ENCODE assay signal across 17 cellular contexts in genomic region chr14:61026523-61026922, GRCh38. TPM values are rescaled to one million over a fixed set of nuclear protein-coding genes. Genes with fewer than 3 reads are reported as not detected.
A peak's percentile ranks its signal among the peaks of the same experiment; 100 is the strongest.
DNase-seq lines count a peak whose midpoint lies in the region; ATAC-seq, FAIRE-seq and TF ChIP-seq lines count a peak whose summit lies in the region.
"Had no signal": no experiment of that assay in that cellular context is flagged by ENCODE, and none has a peak within 500 bp of the region (broad histone marks: within the 10 kb centered on the region; RNA-seq: fewer than 3 reads in every experiment).

No MANE protein-coding gene starts in this region.

- dilution Hi-C loops in IMR-90 (cut with HindIII; ENCODE audit: low sequenced_read_pairs, unreplicated experiment): loop anchor here (25.0 kb wide), 1 partner anchor 389 kb away; the partner anchor contains the start of gene SIX1

- peak overlapping the region; percentile 78 for H2BK120ac ChIP-seq in IMR-90 (ENCODE audit: low read depth, low read length)

- H2BK20ac ChIP-seq in IMR-90 (ENCODE audit: low read depth, low read length): peak overlapping the region; percentile 34; the same call in 1 of the 2 replicates

- peak overlapping the region; percentile 57 for H3K4ac ChIP-seq in IMR-90 (ENCODE audit: low read depth, low read length)

- H3K79me2 ChIP-seq in ACC112 (ENCODE audit: control insufficient read depth, insufficient read depth, low read length, unreplicated experiment): peaks cover 2% of the 10 kb centered on the region
- H3K79me2 ChIP-seq in osteoblast (ENCODE audit: insufficient read depth, low read length): no peaks in the 10 kb centered on the region

- no TSS peak for BruUV-seq in IMR-90 (replicated peaks; lab: Mats Ljungman, UMichigan)

- H3K4me3 Mint-ChIP-seq in nephron progenitor cell: no peak overlapping the region
- no peak overlapping the region for H3K4me3 Mint-ChIP-seq in stimulated activated naive B cell treated with anti-CD40 and anti-IgM and Interleukin-4, amounts not matched to agents 10 μg/mL and 1 μg/mL and 100 μg/mL, for 72 hours
- H3K4me3 Mint-ChIP-seq: B cell; CD4-positive, alpha-beta T cell; IgD-negative memory B cell had no signal

- CTCF ChIA-PET in IMR-90 (lab: Yijun Ruan, JAX): interaction anchor here (1.2 to 1.8 kb wide), 5 partner anchors 22 to 403 kb away, joined by 3 to 7 read pairs (median 3); no protein-coding TSS in a partner anchor

- H2BK15ac ChIP-seq in IMR-90 (ENCODE audit: low read depth, low read length): peak overlapping the region; percentile 78; the same call in 1 of the 3 replicates

- H3K27ac Mint-ChIP-seq in nephron progenitor cell: no peak overlapping the region
- H3K27ac Mint-ChIP-seq in stimulated activated naive B cell treated with anti-CD40 and anti-IgM and Interleukin-4, amounts not matched to agents 10 μg/mL and 1 μg/mL and 100 μg/mL, for 72 hours: no peak overlapping the region
- H3K27ac Mint-ChIP-seq: B cell; CD4-positive, alpha-beta T cell; IgD-negative memory B cell had no signal

- H3K9ac ChIP-seq in IMR-90 (ENCODE audit: low read depth, low read length): no peak overlapping the region

- POLR2A ChIA-PET in IMR-90 (lab: Charles Lee; ENCODE audit: unreplicated experiment): no interaction called here

- no peaks in the 10 kb centered on the region for H3K9me1 ChIP-seq in IMR-90 (ENCODE audit: insufficient read depth, low read length)

- intact Hi-C loops in IMR-90 (cut with micrococcal nuclease): loop anchor here (5.0 to 10.0 kb wide), 3 partner anchors 44 to 158 kb away; partner anchors contain the start of genes SLC38A6 and TRMT5

- TF ChIP-seq CTCF in IMR-90 (conservative IDR thresholded peaks at IDR 0.05; ENCODE audit: low read depth, low read length) (no peak), bronchial epithelial cell (IDR thresholded peaks at IDR 0.05; ENCODE audit: insufficient read depth, low read length, severe bottlenecking) (no peak), osteoblast (IDR thresholded peaks at IDR 0.05; ENCODE audit: extremely low read depth, low read depth, low read length) (no peak), nephron progenitor cell (IDR thresholded peaks at IDR 0.05) (no peak)

- no peak overlapping the region for H2AFZ ChIP-seq in ACC112 (ENCODE audit: low read length, unreplicated experiment)
- H2AFZ ChIP-seq in IMR-90 (replicated peaks; ENCODE audit: low read length, poor library complexity): no peak overlapping the region
- no peak overlapping the region for H2AFZ ChIP-seq in osteoblast (ENCODE audit: low read length)

- peak overlapping the region; percentile 61 for H4K91ac ChIP-seq in IMR-90 (ENCODE audit: insufficient read depth, low read depth, low read length)

- no peak overlapping the region for H3K4me2 ChIP-seq in IMR-90 (ENCODE audit: low read depth, low read length)
- H3K4me2 ChIP-seq in osteoblast (ENCODE audit: insufficient read depth, low read length): no peak overlapping the region

- H3K27ac ChIP-seq in ACC112 (ENCODE audit: low read depth, low read length) (peak overlapping the region; percentile 74), IMR-90 (ENCODE audit: insufficient read depth, low read length) (peak overlapping the region; percentile 72; the same call in 1 of the 2 replicates), osteoblast (ENCODE audit: low read depth, low read length) (peak overlapping the region; percentile 57)

- peak overlapping the region; percentile 77 for H3K14ac ChIP-seq in IMR-90 (replicated peaks; ENCODE audit: low read depth, low read length)

- peak overlapping the region; percentile 29 for H3K23ac ChIP-seq in IMR-90 (ENCODE audit: low read depth, low read length)

- peak overlapping the region; percentile 77; the same call in 1 of the 2 replicates for H2AK5ac ChIP-seq in IMR-90 (ENCODE audit: low read depth, low read length)

- H2AK9ac ChIP-seq in IMR-90 (replicated peaks; ENCODE audit: low read depth, low read length, poor library complexity): no peak overlapping the region

- FAIRE-seq in bronchial epithelial cell (lab: Jason Lieb, UNC): no peak

- peaks cover 36% of the 10 kb centered on the region for H3K4me1 Mint-ChIP-seq in nephron progenitor cell
- H3K4me1 Mint-ChIP-seq in stimulated activated naive B cell treated with anti-CD40 and anti-IgM and Interleukin-4, amounts not matched to agents 10 μg/mL and 1 μg/mL and 100 μg/mL, for 72 hours: no peaks in the 10 kb centered on the region

- ATAC-seq in IMR-90 (ENCODE audit: low read depth) (no peak), HG03342 (IDR thresholded peaks at IDR 0.05; ENCODE audit: unreplicated experiment) (no peak)
- no peak for ATAC-seq in stimulated activated naive B cell treated with anti-CD40 and anti-IgM and Interleukin-4, amounts not matched to agents 10 μg/mL and 1 μg/mL and 100 μg/mL, for 72 hours (replicated peaks)
- ATAC-seq: Right ventricle myocardium inferior had no signal

- H4K8ac ChIP-seq in IMR-90 (ENCODE audit: low read depth in 2 of 2, low read length in 2 of 2): peak overlapping the region; percentile 35 to 79; a peak in 3 of 4 replicates

- H3K4me3 ChIP-seq in ACC112 (ENCODE audit: low read depth, low read length) (no peak overlapping the region), IMR-90 (ENCODE audit: insufficient read depth, low read depth, low read length) (no peak overlapping the region), bronchial epithelial cell (ENCODE audit: low read depth, low read length) (no peak overlapping the region), osteoblast (ENCODE audit: insufficient read depth, low read length) (no peak overlapping the region)

- peak overlapping the region; percentile 97; the same call in 1 of the 2 replicates for H3K18ac ChIP-seq in IMR-90 (ENCODE audit: low read depth, low read length)

- H3K9me3 Mint-ChIP-seq in nephron progenitor cell: no peaks in the 10 kb centered on the region
- no peaks in the 10 kb centered on the region for H3K9me3 Mint-ChIP-seq in stimulated activated naive B cell treated with anti-CD40 and anti-IgM and Interleukin-4, amounts not matched to agents 10 μg/mL and 1 μg/mL and 100 μg/mL, for 72 hours
- H3K9me3 Mint-ChIP-seq: CD4-positive, alpha-beta T cell; IgD-negative memory B cell had no signal

- H2BK5ac ChIP-seq in IMR-90 (ENCODE audit: low read depth, low read length, poor library complexity, severe bottlenecking): peak overlapping the region; percentile 94

- no peak for DNase-seq in IMR-90
- peak; percentile 30 for DNase-seq in bronchial epithelial cell (ENCODE audit: low read depth)
- DNase-seq in osteoblast (ENCODE audit: insufficient read length, low spot score, missing footprints): no peak
- no peak for DNase-seq in nephron progenitor cell
- no peak for DNase-seq in NCI-H128 (lab: John Stamatoyannopoulos, UW; ENCODE audit: unreplicated experiment)
- no peak for DNase-seq in stimulated activated naive B cell treated with anti-CD40 and anti-IgM and Interleukin-4, amounts not matched to agents 10 μg/mL and 1 μg/mL and 100 μg/mL, for 72 hours
- DNase-seq: CD4-positive, alpha-beta T cell; DND-41; NCI-H1417 treated with DMSO at 0.1 percent for 48 hours; NCI-H2029 treated with DMSO at 0.1 percent for 48 hours; NCI-H524; SW 1271 had no signal

- H3K27me3 Mint-ChIP-seq in nephron progenitor cell (ENCODE audit: low read depth, poor library complexity): no peaks in the 10 kb centered on the region
- H3K27me3 Mint-ChIP-seq in stimulated activated naive B cell treated with anti-CD40 and anti-IgM and Interleukin-4, amounts not matched to agents 10 μg/mL and 1 μg/mL and 100 μg/mL, for 72 hours: no peaks in the 10 kb centered on the region
- H3K27me3 Mint-ChIP-seq: B cell; CD4-positive, alpha-beta T cell; IgD-negative memory B cell had no signal

- H3K36me3 ChIP-seq in ACC112 (ENCODE audit: insufficient read depth, low read length): peaks cover 5% of the 10 kb centered on the region; the same call in 1 of the 2 replicates
- no peaks in the 10 kb centered on the region for H3K36me3 ChIP-seq in IMR-90 (ENCODE audit: control insufficient read depth, insufficient read depth, low read length)
- H3K36me3 ChIP-seq in bronchial epithelial cell (ENCODE audit: control insufficient read depth, insufficient read depth, low read length): no peaks in the 10 kb centered on the region
- H3K36me3 ChIP-seq in osteoblast (ENCODE audit: insufficient read depth, low read length): no peaks in the 10 kb centered on the region

- H3K9me3 ChIP-seq in IMR-90 (ENCODE audit: control insufficient read depth, insufficient read depth, low read length) (no peaks in the 10 kb centered on the region), osteoblast (ENCODE audit: low read depth, low read length) (no peaks in the 10 kb centered on the region)

- H3K4me1 ChIP-seq in ACC112 (ENCODE audit: control insufficient read depth, insufficient read depth, low read length, unreplicated experiment) (peaks cover 36% of the 10 kb centered on the region), IMR-90 (ENCODE audit: control insufficient read depth, insufficient read depth, low read length) (peaks cover 3% of the 10 kb centered on the region; the same call in 1 of the 2 replicates), osteoblast (ENCODE audit: insufficient read depth, low read length) (peaks cover 13% of the 10 kb centered on the region)

- H4K20me1 ChIP-seq in IMR-90 (ENCODE audit: insufficient read depth, low read length): no peaks in the 10 kb centered on the region
- no peaks in the 10 kb centered on the region for H4K20me1 ChIP-seq in osteoblast (ENCODE audit: insufficient read depth, low read length)

- peak overlapping the region; percentile 85; the same call in 1 of the 2 replicates for H4K5ac ChIP-seq in IMR-90 (ENCODE audit: low read depth, low read length)

- no peak for TF ChIP-seq RAD21 in IMR-90 (IDR thresholded peaks at IDR 0.05; ENCODE audit: low read length)

- no peak for TF ChIP-seq POLR2A in IMR-90 (IDR thresholded peaks at IDR 0.05; ENCODE audit: low read depth, low read length)

- no CpG with 5 or more reads among the region's 2 CpGs for WGBS in IMR-90 (ENCODE audit: extremely low coverage in 2 of 2, insufficient read length in 1 of 2), 2 experiments

- H3K36me3 Mint-ChIP-seq in nephron progenitor cell (ENCODE audit: low read depth): peaks cover 2% of the 10 kb centered on the region
- H3K36me3 Mint-ChIP-seq in stimulated activated naive B cell treated with anti-CD40 and anti-IgM and Interleukin-4, amounts not matched to agents 10 μg/mL and 1 μg/mL and 100 μg/mL, for 72 hours: no peaks in the 10 kb centered on the region
- H3K36me3 Mint-ChIP-seq: IgD-negative memory B cell had no signal

- H3K56ac ChIP-seq in IMR-90 (ENCODE audit: extremely low read depth, insufficient read depth, low read length): peak overlapping the region; percentile 10; the same call in 1 of the 2 replicates

- peaks cover 2 to 13% of the 10 kb centered on the region in 2 experiments; a peak in 2 of 4 replicates for H3K79me1 ChIP-seq in IMR-90 (ENCODE audit: low read depth in 1 of 2, low read length in 2 of 2)

- no peaks in the 10 kb centered on the region for H3K27me3 ChIP-seq in ACC112 (ENCODE audit: insufficient read depth, low read length)
- H3K27me3 ChIP-seq in IMR-90 (ENCODE audit: control insufficient read depth, insufficient read depth, low read length): no peaks in the 10 kb centered on the region
- no peaks in the 10 kb centered on the region for H3K27me3 ChIP-seq in bronchial epithelial cell (ENCODE audit: control insufficient read depth, insufficient read depth, low read length)
- H3K27me3 ChIP-seq in osteoblast (ENCODE audit: insufficient read depth, low read length): no peaks in the 10 kb centered on the region

- in situ Hi-C loops in IMR-90 (cut with MboI; ENCODE audit: low sequenced_read_pairs): loop anchor here (25.0 kb wide), 1 partner anchor 689 kb away; no protein-coding TSS in a partner anchor

RNA-seq across cellular contexts. Expression of gene SLC38A6, which starts 45.5 kb away (rescaled TPM):
- 18.3 and 38.9 TPM in 2 replicates for total RNA-seq in IMR-90 (2012; rRNA removed)
- 12.1 and 15.5 TPM in 2 replicates for polyA plus RNA-seq in IMR-90 (2012; rRNA removed)
- polyA plus RNA-seq in IMR-90 (2012; cell fraction: cytosol; rRNA removed): 3.2 and 5.1 TPM in 2 replicates
- 10.6 and 31.2 TPM in 2 replicates for polyA plus RNA-seq in IMR-90 (2012; cell fraction: nucleus; rRNA removed; ENCODE audit: low replicate concordance)
- total RNA-seq in bronchial epithelial cell: 16.1 and 22.3 TPM in 2 replicates
- total RNA-seq in osteoblast: 112 TPM in 2 replicates

RNA-seq across cellular contexts. Expression of gene TRMT5, which starts 45.6 kb away (rescaled TPM):
- total RNA-seq in IMR-90 (2012; rRNA removed): 10.4 and 15.6 TPM in 2 replicates
- polyA plus RNA-seq in IMR-90 (2012; rRNA removed): 4.0 and 5.0 TPM in 2 replicates
- polyA plus RNA-seq in IMR-90 (2012; cell fraction: cytosol; rRNA removed): 0.90 and 2.0 TPM in 2 replicates
- 0.46 and 3.1 TPM in 2 replicates for polyA plus RNA-seq in IMR-90 (2012; cell fraction: nucleus; rRNA removed; ENCODE audit: low replicate concordance)
- 9.6 and 12.1 TPM in 2 replicates for total RNA-seq in bronchial epithelial cell
- total RNA-seq in osteoblast: 11.2 and 13.8 TPM in 2 replicates
